ENCODE assay signal across 17 cellular contexts in the genomic region with DNA sequence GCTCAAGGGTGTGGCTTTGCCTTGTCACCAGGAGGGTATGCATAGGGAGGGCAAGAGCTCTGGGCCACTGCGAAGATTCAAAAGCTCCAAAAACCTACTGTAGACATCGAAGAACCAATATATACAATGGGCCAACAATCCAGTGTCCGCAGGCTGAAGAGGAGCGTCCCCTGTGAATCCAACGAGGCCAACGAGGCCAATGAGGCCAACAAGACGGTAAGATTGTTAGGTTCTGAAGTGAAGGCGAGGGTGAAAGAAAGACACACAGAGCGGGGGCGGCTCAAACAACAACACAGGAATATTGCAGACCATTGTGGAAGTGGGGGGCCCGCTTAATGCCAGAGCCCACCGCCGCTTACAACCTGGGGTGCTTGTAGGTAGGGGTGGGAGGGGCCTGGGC. TPM values are rescaled to one million over a fixed set of nuclear protein-coding genes. Genes with fewer than 3 reads are reported as not detected.
"Had no signal": no experiment of that assay in that cellular context is flagged by ENCODE, and none has a peak within 500 bp of the region (broad histone marks: within the 10 kb centered on the region; RNA-seq: fewer than 3 reads in every experiment).

TSS of gene SPANXB1 (plus strand) at position 27 of the 400 bp plus-strand sequence. CDS start at position 127, 100 bp downstream.

RNA-seq across cellular contexts. Expression of gene SPANXB1, which starts in this region (rescaled TPM):
- total RNA-seq: dorsolateral prefrontal cortex; esophagus mucosa; gastrocnemius medialis; glomerular endothelial cell; hepatocyte; left colon; left ventricle myocardium superior; lower lobe of right lung; mucosa of descending colon; natural killer cell treated with Interleukin-12 subunit alpha and Interleukin-12 subunit beta and Interleukin-15 and Interleukin-18, amount 100 ng/mL, for 72 hours; neural crest cell; omental fat pad; psoas muscle; renal cortical epithelial cell; right cardiac atrium; transverse colon; ureter had no signal
- polyA plus RNA-seq: psoas muscle, right cardiac atrium had no signal
